Comparison of ENCODE assay signal across 1 cellular context in genomic region chr1:34926894-34927293, GRCh38.
TF ChIP-seq lines count a peak whose summit lies in the region.

No MANE protein-coding gene starts in this region.

TF ChIP-seq in GM23338, 12 proteins besides CTCF, POLR2A, EP300 and RAD21 (continued from another document):
- no peak for TF ChIP-seq ZNF462 (CRISPR knock-in tag; IDR thresholded peaks at IDR 0.05)
